In the genomic region with DNA sequence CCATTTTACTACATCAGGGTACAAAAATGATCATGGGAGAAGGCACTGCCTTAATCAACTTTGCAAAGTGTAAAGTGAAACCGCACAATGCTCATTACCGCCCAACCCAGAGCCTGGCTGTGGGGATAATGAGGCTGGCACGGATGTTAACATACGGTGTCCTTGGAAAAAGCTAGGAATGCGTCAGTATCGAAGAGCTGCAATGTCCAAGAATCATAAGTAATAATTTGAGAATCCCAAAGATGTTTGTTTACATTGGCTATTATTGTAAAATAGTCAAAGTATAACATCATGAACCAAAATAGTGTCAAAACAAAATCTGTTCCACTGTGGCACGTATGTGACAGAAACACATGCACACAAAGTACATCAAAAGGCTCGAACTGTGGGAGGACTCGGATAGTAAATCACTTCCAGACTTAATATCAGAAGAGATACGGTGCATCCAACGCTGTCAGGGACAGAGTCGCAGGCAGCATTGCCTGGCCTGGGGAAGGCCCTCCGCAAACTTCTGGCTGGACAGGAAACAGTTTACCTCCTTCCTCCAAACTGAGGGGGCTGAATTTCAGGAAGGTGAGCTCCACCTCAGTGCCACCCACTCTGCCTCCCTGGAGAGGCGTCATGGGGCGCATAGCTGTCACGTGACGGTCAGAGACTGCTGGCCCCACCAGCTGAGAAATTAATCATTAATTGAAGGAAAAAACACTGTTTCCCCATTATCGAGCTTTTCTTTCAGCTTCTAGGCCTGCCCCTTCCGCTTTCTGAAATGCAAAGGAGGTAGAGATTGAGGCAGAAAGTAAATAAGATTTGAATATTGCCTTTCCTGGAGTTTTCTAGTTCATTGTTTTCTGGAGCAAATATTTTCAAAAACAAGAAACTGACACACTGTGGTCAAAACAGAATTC, we compare ENCODE assay signal across 1 cellular context.
TF ChIP-seq lines count a peak whose summit lies in the region.

No MANE protein-coding gene starts in this region.

TF ChIP-seq in HepG2, 621 proteins besides CTCF, POLR2A, EP300 and RAD21 (continued from another document and continues in another):
- TF ChIP-seq, protein P1, sequence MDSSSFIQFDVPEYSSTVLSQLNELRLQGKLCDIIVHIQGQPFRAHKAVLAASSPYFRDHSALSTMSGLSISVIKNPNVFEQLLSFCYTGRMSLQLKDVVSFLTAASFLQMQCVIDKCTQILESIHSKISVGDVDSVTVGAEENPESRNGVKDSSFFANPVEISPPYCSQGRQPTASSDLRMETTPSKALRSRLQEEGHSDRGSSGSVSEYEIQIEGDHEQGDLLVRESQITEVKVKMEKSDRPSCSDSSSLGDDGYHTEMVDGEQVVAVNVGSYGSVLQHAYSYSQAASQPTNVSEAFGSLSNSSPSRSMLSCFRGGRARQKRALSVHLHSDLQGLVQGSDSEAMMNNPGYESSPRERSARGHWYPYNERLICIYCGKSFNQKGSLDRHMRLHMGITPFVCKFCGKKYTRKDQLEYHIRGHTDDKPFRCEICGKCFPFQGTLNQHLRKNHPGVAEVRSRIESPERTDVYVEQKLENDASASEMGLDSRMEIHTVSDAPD (CRISPR knock-in tag; IDR thresholded peaks at IDR 0.05) = 0 out of 2 replicates have a peak, but pooled peaks have one; percentile 55
- no peak; the same call in 1 of the 2 replicates for TF ChIP-seq ZFP36L1 (CRISPR knock-in tag; IDR thresholded peaks at IDR 0.05)
- TF ChIP-seq PHF21A (CRISPR knock-in tag; IDR thresholded peaks at IDR 0.05) = peak; percentile 91
- TF ChIP-seq REPIN1 (CRISPR knock-in tag; IDR thresholded peaks at IDR 0.05; ENCODE audit: borderline replicate concordance, low read depth) = peak; percentile 66; the same call in 1 of the 2 replicates
- TF ChIP-seq, protein P2, sequence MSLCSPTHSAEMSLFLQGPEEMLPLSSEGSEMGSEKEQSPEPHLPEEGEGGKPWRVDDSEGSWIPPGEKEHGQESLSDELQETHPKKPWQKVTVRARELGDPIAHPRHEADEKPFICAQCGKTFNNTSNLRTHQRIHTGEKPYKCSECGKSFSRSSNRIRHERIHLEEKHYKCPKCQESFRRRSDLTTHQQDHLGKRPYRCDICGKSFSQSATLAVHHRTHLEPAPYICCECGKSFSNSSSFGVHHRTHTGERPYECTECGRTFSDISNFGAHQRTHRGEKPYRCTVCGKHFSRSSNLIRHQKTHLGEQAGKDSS (CRISPR knock-in tag; IDR thresholded peaks at IDR 0.05; ENCODE audit: borderline replicate concordance, low read depth) = peak; percentile 79; the same call in 1 of the 2 replicates
- TF ChIP-seq, protein P3, sequence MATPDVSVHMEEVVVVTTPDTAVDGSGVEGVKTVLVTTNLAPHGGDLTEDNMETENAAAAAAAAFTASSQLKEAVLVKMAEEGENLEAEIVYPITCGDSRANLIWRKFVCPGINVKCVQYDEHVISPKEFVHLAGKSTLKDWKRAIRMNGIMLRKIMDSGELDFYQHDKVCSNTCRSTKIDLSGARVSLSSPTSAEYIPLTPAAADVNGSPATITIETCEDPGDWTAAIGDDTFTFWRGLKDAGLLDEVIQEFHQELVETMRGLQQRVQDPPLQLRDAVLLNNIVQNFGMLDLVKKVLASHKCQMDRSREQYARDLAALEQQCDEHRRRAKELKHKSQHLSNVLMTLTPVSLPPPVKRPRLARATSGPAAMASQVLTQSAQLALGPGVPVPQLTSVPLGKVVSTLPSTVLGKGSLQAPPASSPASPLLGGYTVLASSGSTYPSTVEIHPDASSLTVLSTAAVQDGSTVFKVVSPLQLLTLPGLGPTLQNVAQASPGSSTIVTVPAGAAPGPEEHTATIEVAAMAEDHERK (CRISPR knock-in tag; IDR thresholded peaks at IDR 0.05; ENCODE audit: low read depth) = 0 out of 2 replicates have a peak, but pooled peaks have one; percentile 59
- peak; percentile 73 for TF ChIP-seq GATAD1 (CRISPR knock-in tag; IDR thresholded peaks at IDR 0.05)
- TF ChIP-seq KAT2B (IDR thresholded peaks at IDR 0.05; ENCODE audit: borderline replicate concordance, low read depth, low read length) = no peak
- peak; percentile 83 for TF ChIP-seq RXRB (CRISPR knock-in tag; IDR thresholded peaks at IDR 0.05; ENCODE audit: borderline replicate concordance)
- TF ChIP-seq, protein P4, sequence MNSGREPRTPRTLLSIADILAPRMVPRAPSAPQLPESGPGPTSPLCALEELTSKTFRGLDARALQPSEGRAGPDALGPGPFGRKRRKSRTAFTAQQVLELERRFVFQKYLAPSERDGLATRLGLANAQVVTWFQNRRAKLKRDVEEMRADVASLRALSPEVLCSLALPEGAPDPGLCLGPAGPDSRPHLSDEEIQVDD (CRISPR knock-in tag; IDR thresholded peaks at IDR 0.05; ENCODE audit: borderline replicate concordance) = no peak
- TF ChIP-seq, protein P5, sequence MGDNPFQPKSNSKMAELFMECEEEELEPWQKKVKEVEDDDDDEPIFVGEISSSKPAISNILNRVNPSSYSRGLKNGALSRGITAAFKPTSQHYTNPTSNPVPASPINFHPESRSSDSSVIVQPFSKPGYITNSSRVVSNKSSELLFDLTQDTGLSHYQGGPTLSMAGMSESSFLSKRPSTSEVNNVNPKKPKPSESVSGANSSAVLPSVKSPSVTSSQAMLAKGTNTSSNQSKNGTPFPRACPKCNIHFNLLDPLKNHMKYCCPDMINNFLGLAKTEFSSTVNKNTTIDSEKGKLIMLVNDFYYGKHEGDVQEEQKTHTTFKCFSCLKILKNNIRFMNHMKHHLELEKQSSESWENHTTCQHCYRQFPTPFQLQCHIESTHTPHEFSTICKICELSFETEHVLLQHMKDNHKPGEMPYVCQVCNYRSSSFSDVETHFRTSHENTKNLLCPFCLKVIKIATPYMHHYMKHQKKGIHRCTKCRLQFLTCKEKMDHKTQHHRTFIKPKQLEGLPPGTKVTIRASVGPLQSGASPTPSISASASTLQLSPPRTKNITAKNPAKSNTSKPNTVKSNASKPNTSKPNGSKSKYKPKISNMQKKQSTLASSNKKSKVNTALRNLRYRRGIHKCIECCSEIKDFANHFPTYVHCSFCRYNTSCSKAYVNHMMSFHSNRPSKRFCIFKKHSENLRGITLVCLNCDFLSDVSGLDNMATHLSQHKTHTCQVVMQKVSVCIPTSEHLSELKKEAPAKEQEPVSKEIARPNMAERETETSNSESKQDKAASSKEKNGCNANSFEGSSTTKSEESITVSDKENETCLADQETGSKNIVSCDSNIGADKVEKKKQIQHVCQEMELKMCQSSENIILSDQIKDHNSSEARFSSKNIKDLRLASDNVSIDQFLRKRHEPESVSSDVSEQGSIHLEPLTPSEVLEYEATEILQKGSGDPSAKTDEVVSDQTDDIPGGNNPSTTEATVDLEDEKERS (CRISPR knock-in tag; IDR thresholded peaks at IDR 0.05) = peak; percentile 93
- peak; percentile 42; the same call in 1 of the 2 replicates for TF ChIP-seq NFIC (IDR thresholded peaks at IDR 0.05; ENCODE audit: low read length)
- peak; percentile 49; the same call in 1 of the 2 replicates for TF ChIP-seq AKAP8 (CRISPR knock-in tag; IDR thresholded peaks at IDR 0.05)
- TF ChIP-seq POLR2G (IDR thresholded peaks at IDR 0.05; ENCODE audit: low read depth, low read length) = peak; percentile 96
- TF ChIP-seq MEF2D (CRISPR knock-in tag; IDR thresholded peaks at IDR 0.05) = peak; percentile 90
- peak; percentile 87 for TF ChIP-seq ZNF263 (CRISPR knock-in tag; IDR thresholded peaks at IDR 0.05)
- peak; percentile 64; the same call in 1 of the 2 replicates for TF ChIP-seq NFKB2 (CRISPR knock-in tag; IDR thresholded peaks at IDR 0.05; ENCODE audit: borderline replicate concordance)
- TF ChIP-seq, protein P6, sequence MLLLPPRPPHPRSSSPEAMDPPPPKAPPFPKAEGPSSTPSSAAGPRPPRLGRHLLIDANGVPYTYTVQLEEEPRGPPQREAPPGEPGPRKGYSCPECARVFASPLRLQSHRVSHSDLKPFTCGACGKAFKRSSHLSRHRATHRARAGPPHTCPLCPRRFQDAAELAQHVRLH (CRISPR knock-in tag; IDR thresholded peaks at IDR 0.05; ENCODE audit: borderline replicate concordance, low read depth) = peak; percentile 72; the same call in 1 of the 2 replicates
- peak; percentile 79 for TF ChIP-seq ZNF652 (CRISPR knock-in tag; IDR thresholded peaks at IDR 0.05; ENCODE audit: borderline replicate concordance, low read depth)
- peak; percentile 68; the same call in 1 of the 2 replicates for TF ChIP-seq FOXK1 (CRISPR knock-in tag; IDR thresholded peaks at IDR 0.05; ENCODE audit: borderline replicate concordance, low read depth)
- TF ChIP-seq, protein P7, sequence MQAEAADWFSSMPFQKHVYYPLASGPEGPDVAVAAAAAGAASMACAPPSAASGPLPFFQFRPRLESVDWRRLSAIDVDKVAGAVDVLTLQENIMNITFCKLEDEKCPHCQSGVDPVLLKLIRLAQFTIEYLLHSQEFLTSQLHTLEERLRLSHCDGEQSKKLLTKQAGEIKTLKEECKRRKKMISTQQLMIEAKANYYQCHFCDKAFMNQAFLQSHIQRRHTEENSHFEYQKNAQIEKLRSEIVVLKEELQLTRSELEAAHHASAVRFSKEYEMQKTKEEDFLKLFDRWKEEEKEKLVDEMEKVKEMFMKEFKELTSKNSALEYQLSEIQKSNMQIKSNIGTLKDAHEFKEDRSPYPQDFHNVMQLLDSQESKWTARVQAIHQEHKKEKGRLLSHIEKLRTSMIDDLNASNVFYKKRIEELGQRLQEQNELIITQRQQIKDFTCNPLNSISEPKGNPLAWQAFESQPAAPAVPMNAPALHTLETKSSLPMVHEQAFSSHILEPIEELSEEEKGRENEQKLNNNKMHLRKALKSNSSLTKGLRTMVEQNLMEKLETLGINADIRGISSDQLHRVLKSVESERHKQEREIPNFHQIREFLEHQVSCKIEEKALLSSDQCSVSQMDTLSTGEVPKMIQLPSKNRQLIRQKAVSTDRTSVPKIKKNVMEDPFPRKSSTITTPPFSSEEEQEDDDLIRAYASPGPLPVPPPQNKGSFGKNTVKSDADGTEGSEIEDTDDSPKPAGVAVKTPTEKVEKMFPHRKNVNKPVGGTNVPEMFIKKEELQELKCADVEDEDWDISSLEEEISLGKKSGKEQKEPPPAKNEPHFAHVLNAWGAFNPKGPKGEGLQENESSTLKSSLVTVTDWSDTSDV (CRISPR knock-in tag; IDR thresholded peaks at IDR 0.05) = no peak
- TF ChIP-seq IKZF4 (CRISPR knock-in tag; IDR thresholded peaks at IDR 0.05; ENCODE audit: borderline replicate concordance, low read depth, not compliant biosample characterization) = peak; percentile 87
- TF ChIP-seq NR3C1 (CRISPR knock-in tag; IDR thresholded peaks at IDR 0.05) = no peak
- TF ChIP-seq ZNF605 (CRISPR knock-in tag; IDR thresholded peaks at IDR 0.05) = peak; percentile 96
- TF ChIP-seq NONO (IDR thresholded peaks at IDR 0.05) = no peak
- peak; percentile 85 for TF ChIP-seq NONO (CRISPR knock-in tag; conservative IDR thresholded peaks at IDR 0.05)
- TF ChIP-seq KDM2A (CRISPR knock-in tag; IDR thresholded peaks at IDR 0.05; ENCODE audit: borderline replicate concordance, low read depth) = peak; percentile 82; the same call in 1 of the 2 replicates
- peak; percentile 85; the same call in 1 of the 2 replicates for TF ChIP-seq ZNF274 (CRISPR knock-in tag; IDR thresholded peaks at IDR 0.05)
- no peak for TF ChIP-seq SMARCC2 (IDR thresholded peaks at IDR 0.05)
- TF ChIP-seq ZNF780A (CRISPR knock-in tag; IDR thresholded peaks at IDR 0.05) = 0 out of 2 replicates have a peak, but pooled peaks have one; percentile 74
- no peak for TF ChIP-seq MTF2 (CRISPR knock-in tag; IDR thresholded peaks at IDR 0.05; ENCODE audit: borderline replicate concordance)
- no peak for TF ChIP-seq NAIF1 (CRISPR knock-in tag; IDR thresholded peaks at IDR 0.05; ENCODE audit: borderline replicate concordance)
- peak; percentile 83; the same call in 1 of the 2 replicates for TF ChIP-seq SOX5 (CRISPR knock-in tag; IDR thresholded peaks at IDR 0.05; ENCODE audit: borderline replicate concordance)
- TF ChIP-seq, protein P8, sequence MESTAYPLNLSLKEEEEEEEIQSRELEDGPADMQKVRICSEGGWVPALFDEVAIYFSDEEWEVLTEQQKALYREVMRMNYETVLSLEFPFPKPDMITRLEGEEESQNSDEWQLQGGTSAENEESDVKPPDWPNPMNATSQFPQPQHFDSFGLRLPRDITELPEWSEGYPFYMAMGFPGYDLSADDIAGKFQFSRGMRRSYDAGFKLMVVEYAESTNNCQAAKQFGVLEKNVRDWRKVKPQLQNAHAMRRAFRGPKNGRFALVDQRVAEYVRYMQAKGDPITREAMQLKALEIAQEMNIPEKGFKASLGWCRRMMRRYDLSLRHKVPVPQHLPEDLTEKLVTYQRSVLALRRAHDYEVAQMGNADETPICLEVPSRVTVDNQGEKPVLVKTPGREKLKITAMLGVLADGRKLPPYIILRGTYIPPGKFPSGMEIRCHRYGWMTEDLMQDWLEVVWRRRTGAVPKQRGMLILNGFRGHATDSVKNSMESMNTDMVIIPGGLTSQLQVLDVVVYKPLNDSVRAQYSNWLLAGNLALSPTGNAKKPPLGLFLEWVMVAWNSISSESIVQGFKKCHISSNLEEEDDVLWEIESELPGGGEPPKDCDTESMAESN (CRISPR knock-in tag; conservative IDR thresholded peaks at IDR 0.05) = peak; percentile 85; the same call in 1 of the 2 replicates
- peak; percentile 57 for TF ChIP-seq NFYB (CRISPR knock-in tag; IDR thresholded peaks at IDR 0.05)
- TF ChIP-seq HOXA3 (CRISPR knock-in tag; IDR thresholded peaks at IDR 0.05) = peak; percentile 70; the same call in 1 of the 2 replicates
- TF ChIP-seq ZNF629 (CRISPR knock-in tag; conservative IDR thresholded peaks at IDR 0.05) = peak; percentile 15; the same call in 1 of the 2 replicates
- peak; percentile 66; the same call in 1 of the 2 replicates for TF ChIP-seq ZNF350 (CRISPR knock-in tag; IDR thresholded peaks at IDR 0.05; ENCODE audit: borderline replicate concordance, low read depth)
- TF ChIP-seq, protein P9, sequence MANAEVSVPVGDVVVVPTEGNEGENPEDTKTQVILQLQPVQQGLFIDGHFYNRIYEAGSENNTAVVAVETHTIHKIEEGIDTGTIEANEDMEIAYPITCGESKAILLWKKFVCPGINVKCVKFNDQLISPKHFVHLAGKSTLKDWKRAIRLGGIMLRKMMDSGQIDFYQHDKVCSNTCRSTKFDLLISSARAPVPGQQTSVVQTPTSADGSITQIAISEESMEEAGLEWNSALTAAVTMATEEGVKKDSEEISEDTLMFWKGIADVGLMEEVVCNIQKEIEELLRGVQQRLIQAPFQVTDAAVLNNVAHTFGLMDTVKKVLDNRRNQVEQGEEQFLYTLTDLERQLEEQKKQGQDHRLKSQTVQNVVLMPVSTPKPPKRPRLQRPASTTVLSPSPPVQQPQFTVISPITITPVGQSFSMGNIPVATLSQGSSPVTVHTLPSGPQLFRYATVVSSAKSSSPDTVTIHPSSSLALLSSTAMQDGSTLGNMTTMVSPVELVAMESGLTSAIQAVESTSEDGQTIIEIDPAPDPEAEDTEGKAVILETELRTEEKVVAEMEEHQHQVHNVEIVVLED (CRISPR knock-in tag; IDR thresholded peaks at IDR 0.05; ENCODE audit: borderline replicate concordance) = peak; percentile 50; the same call in 1 of the 2 replicates
- peak; percentile 76; the same call in 1 of the 2 replicates for TF ChIP-seq HDAC1 (CRISPR knock-in tag; IDR thresholded peaks at IDR 0.05)
- TF ChIP-seq DPF2 (CRISPR knock-in tag; IDR thresholded peaks at IDR 0.05; ENCODE audit: borderline replicate concordance, low read depth) = 0 out of 2 replicates have a peak, but pooled peaks have one; percentile 50
- TF ChIP-seq ZNF792 (CRISPR knock-in tag; IDR thresholded peaks at IDR 0.05) = peak; percentile 63; the same call in 1 of the 2 replicates
- TF ChIP-seq NFYC (CRISPR knock-in tag; IDR thresholded peaks at IDR 0.05) = peak; percentile 62; the same call in 1 of the 2 replicates
- 0 out of 2 replicates have a peak, but pooled peaks have one; percentile 13 for TF ChIP-seq ZNF143 (CRISPR knock-in tag; IDR thresholded peaks at IDR 0.05)
- TF ChIP-seq KMT2B (CRISPR knock-in tag; IDR thresholded peaks at IDR 0.05) = peak; percentile 53; the same call in 1 of the 2 replicates
- 0 out of 2 replicates have a peak, but pooled peaks have one; percentile 60 for TF ChIP-seq ETV6 (CRISPR knock-in tag; conservative IDR thresholded peaks at IDR 0.05)
- TF ChIP-seq NFATC3 (CRISPR knock-in tag; IDR thresholded peaks at IDR 0.05) = peak; percentile 95
